Comparison of ENCODE assay signal across 26 cellular contexts in genomic region chr5:153552886-153553285, GRCh38.
DNase-seq lines count a peak whose midpoint lies in the region; ATAC-seq and TF ChIP-seq lines count a peak whose summit lies in the region.
"Had no signal": no experiment of that assay in that cellular context is flagged by ENCODE, and none has a peak within 500 bp of the region (broad histone marks: within the 10 kb centered on the region; RNA-seq: fewer than 3 reads in every experiment).

No MANE protein-coding gene starts in this region.

- intact Hi-C loops in adrenal gland (cut with DNase I): no loop called here
- intact Hi-C loops in activated CD4-positive, alpha-beta T cell treated with anti-CD3 and anti-CD28 coated beads, Interleukin-2, amount 10 ng/mL, durations not matched to agents 24 days and 14 days (cut with micrococcal nuclease): no loop called here

- H3K9me3 Mint-ChIP-seq in activated CD4-positive, alpha-beta T cell treated with anti-CD3 and anti-CD28 coated beads, Interleukin-2, amount 10 ng/mL, durations not matched to agents 24 days and 14 days: no peaks in the 10 kb centered on the region
- H3K9me3 Mint-ChIP-seq: IgD-negative memory B cell; stimulated activated naive B cell treated with anti-CD40 and anti-IgM and Interleukin-4, amounts not matched to agents 10 μg/mL and 1 μg/mL and 100 μg/mL, for 72 hours had no signal

- H3K27ac ChIP-seq in SJSA1 (peak overlapping the region; percentile 91), adrenal gland (no peak overlapping the region)
- H3K27ac ChIP-seq: HL-60, parathyroid adenoma, PC-9, thyroid gland had no signal

- no peak for TF ChIP-seq POLR2A in adrenal gland (IDR thresholded peaks at IDR 0.05)

- no peak for ATAC-seq in HG02642 (IDR thresholded peaks at IDR 0.05; ENCODE audit: poor library complexity, unreplicated experiment)
- ATAC-seq: left cardiac atrium; naive thymus-derived CD8-positive, alpha-beta T cell; stimulated activated naive B cell treated with anti-CD40 and anti-IgM and Interleukin-4, amounts not matched to agents 10 μg/mL and 1 μg/mL and 100 μg/mL, for 72 hours had no signal

- no peaks in the 10 kb centered on the region for H3K9me3 ChIP-seq in SJSA1 (replicated peaks)
- H3K9me3 ChIP-seq in adrenal gland (replicated peaks in 1 of 3): no peaks in the 10 kb centered on the region
- H3K9me3 ChIP-seq: thyroid gland had no signal

- H3K27me3 ChIP-seq in SJSA1 (replicated peaks): no peaks in the 10 kb centered on the region
- no peaks in the 10 kb centered on the region for H3K27me3 ChIP-seq in adrenal gland
- H3K27me3 ChIP-seq: thyroid gland had no signal

- no peak overlapping the region for H3K4me3 Mint-ChIP-seq in activated CD4-positive, alpha-beta T cell treated with anti-CD3 and anti-CD28 coated beads, Interleukin-2, amount 10 ng/mL, durations not matched to agents 24 days and 14 days
- H3K4me3 Mint-ChIP-seq: central memory CD8-positive, alpha-beta T cell; IgD-negative memory B cell; naive thymus-derived CD8-positive, alpha-beta T cell; stimulated activated naive B cell treated with anti-CD40 and anti-IgM and Interleukin-4, amounts not matched to agents 10 μg/mL and 1 μg/mL and 100 μg/mL, for 72 hours had no signal

- TF ChIP-seq CTCF in fibroblast of mammary gland (conservative IDR thresholded peaks at IDR 0.05; ENCODE audit: control insufficient read depth, insufficient read depth, low read depth, low read length) (no peak), adrenal gland (IDR thresholded peaks at IDR 0.05) (no peak)

- H3K36me3 Mint-ChIP-seq in activated CD4-positive, alpha-beta T cell treated with anti-CD3 and anti-CD28 coated beads, Interleukin-2, amount 10 ng/mL, durations not matched to agents 24 days and 14 days (ENCODE audit: low read depth): no peaks in the 10 kb centered on the region
- H3K36me3 Mint-ChIP-seq: IgD-negative memory B cell; naive thymus-derived CD8-positive, alpha-beta T cell; stimulated activated naive B cell treated with anti-CD40 and anti-IgM and Interleukin-4, amounts not matched to agents 10 μg/mL and 1 μg/mL and 100 μg/mL, for 72 hours had no signal

- DNase-seq in ELR (ENCODE audit: low read depth) (peak; percentile 16), SJSA1 (ENCODE audit: low read depth in 1 of 2, low spot score in 2 of 2) (peak; percentile 54 to 61), fibroblast of mammary gland (ENCODE audit: low read depth) (peak; percentile 22), renal cortical epithelial cell (ENCODE audit: low read depth) (peak; percentile 34), NCI-H2029 treated with DMSO at 0.1 percent for 48 hours (lab: John Stamatoyannopoulos, UW) (no peak), adrenal gland (no peak)
- no peak for DNase-seq in activated CD4-positive, alpha-beta T cell treated with anti-CD3 and anti-CD28 coated beads, Interleukin-2, amount 10 ng/mL, durations not matched to agents 24 days and 14 days
- DNase-seq: activated CD4-positive, alpha-beta T cell treated with anti-CD3 and anti-CD28 coated beads, Interleukin-2, amount 50 U/mL, for 48 hours; activated effector memory CD4-positive, alpha-beta T cell treated with anti-CD3 and anti-CD28 coated beads, Interleukin-2, amount 50 U/mL, for 16 hours; erythroblast; glutamatergic neuron; left cardiac atrium; mesendoderm; MV-4-11; naive thymus-derived CD8-positive, alpha-beta T cell; NCI-H1694 treated with DMSO at 0.1 percent for 48 hours; NCI-H345; PC-9; stimulated activated CD4-positive, alpha-beta T cell treated with anti-CD3 and anti-CD28 coated beads, Interleukin-2, amount 100 ng/mL, for 24 hours; stimulated activated naive B cell treated with anti-CD40 and anti-IgM and Interleukin-4, amounts not matched to agents 10 μg/mL and 1 μg/mL and 100 μg/mL, for 72 hours; thyroid gland had no signal

- H3K4me3 ChIP-seq in SJSA1 (no peak overlapping the region), fibroblast of mammary gland (ENCODE audit: control insufficient read depth, low read depth, low read length) (no peak overlapping the region), adrenal gland (no peak overlapping the region)
- H3K4me3 ChIP-seq: PC-9, thyroid gland had no signal

- no peaks in the 10 kb centered on the region for H3K36me3 ChIP-seq in SJSA1
- H3K36me3 ChIP-seq in adrenal gland (replicated peaks in 1 of 2): no peaks in the 10 kb centered on the region
- H3K36me3 ChIP-seq: thyroid gland had no signal

- peaks cover 2% of the 10 kb centered on the region for H3K4me1 Mint-ChIP-seq in activated CD4-positive, alpha-beta T cell treated with anti-CD3 and anti-CD28 coated beads, Interleukin-2, amount 10 ng/mL, durations not matched to agents 24 days and 14 days

- H3K27me3 Mint-ChIP-seq in activated CD4-positive, alpha-beta T cell treated with anti-CD3 and anti-CD28 coated beads, Interleukin-2, amount 10 ng/mL, durations not matched to agents 24 days and 14 days: no peaks in the 10 kb centered on the region
- H3K27me3 Mint-ChIP-seq: central memory CD8-positive, alpha-beta T cell; IgD-negative memory B cell; stimulated activated naive B cell treated with anti-CD40 and anti-IgM and Interleukin-4, amounts not matched to agents 10 μg/mL and 1 μg/mL and 100 μg/mL, for 72 hours had no signal

- no peak overlapping the region for H3K27ac Mint-ChIP-seq in activated CD4-positive, alpha-beta T cell treated with anti-CD3 and anti-CD28 coated beads, Interleukin-2, amount 10 ng/mL, durations not matched to agents 24 days and 14 days
- H3K27ac Mint-ChIP-seq: IgD-negative memory B cell; naive thymus-derived CD8-positive, alpha-beta T cell; stimulated activated naive B cell treated with anti-CD40 and anti-IgM and Interleukin-4, amounts not matched to agents 10 μg/mL and 1 μg/mL and 100 μg/mL, for 72 hours had no signal

- peaks cover 55% of the 10 kb centered on the region for H3K4me1 ChIP-seq in SJSA1 (replicated peaks)
- peaks cover 6 to 16% of the 10 kb centered on the region in 2 donors for H3K4me1 ChIP-seq in adrenal gland (replicated peaks in 1 of 2)
- H3K4me1 ChIP-seq: parathyroid adenoma, thyroid gland had no signal

Comparison
In these comparisons a context has a peak if more than half of its experiments do, and no peak if none do; other contexts are left out.
1. DNase-seq: peak in ELR (single experiment), SJSA1 (2 of 2), fibroblast of mammary gland (single experiment) and renal cortical epithelial cell (single experiment); none in NCI-H2029 treated with DMSO at 0.1 percent for 48 hours (single experiment), adrenal gland (0 of 7) and activated CD4-positive, alpha-beta T cell treated with anti-CD3 and anti-CD28 coated beads, Interleukin-2, amount 10 ng/mL, durations not matched to agents 24 days and 14 days (single experiment).